23 cellular contexts compared by ENCODE assay signal in the genomic region with DNA sequence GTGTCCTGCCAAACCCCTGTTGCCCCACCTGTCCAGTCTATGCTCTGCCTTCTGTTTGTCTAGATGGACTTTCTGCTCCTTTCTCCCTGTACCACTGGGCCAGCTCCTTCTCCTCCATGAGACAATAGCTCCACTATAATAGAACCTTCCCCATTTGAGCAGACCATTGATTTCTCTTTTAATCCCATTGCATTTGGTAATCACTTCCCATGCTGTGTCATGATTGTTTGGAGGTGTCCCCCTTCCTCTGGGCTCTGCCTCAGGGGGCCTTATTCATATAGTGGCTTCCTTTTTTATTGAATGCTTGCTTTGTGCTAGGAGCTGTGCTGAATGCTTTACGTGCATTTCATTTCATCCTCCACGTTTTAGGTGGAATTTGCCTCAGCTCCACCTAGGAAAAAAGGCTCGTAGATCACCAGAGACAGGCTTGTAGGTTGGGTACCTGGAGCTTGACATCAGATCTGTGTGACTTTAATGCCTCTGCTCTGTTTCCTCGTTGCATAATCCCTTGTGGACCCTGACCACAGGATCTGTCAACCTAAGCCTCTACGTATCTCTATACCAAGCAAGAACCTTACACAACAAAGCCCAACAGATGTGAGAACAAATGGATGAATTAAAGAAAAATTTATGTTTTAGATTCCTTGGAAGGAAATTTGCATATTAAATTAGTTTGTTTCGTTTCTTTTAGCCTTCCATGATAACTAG.
"Had no signal": no experiment of that assay in that cellular context is flagged by ENCODE, and none has a peak within 500 bp of the region (broad histone marks: within the 10 kb centered on the region; RNA-seq: fewer than 3 reads in every experiment).

No MANE protein-coding gene starts in this region.

- H3K27ac ChIP-seq: hepatocyte, right lobe of liver, skin epidermis, vagina had no signal

- H3K27me3 ChIP-seq: hepatocyte, right lobe of liver, vagina had no signal

- H3K9me3 ChIP-seq: mucosa of descending colon, right lobe of liver, vagina had no signal

- H3K4me3 ChIP-seq: hepatocyte, mucosa of descending colon, right lobe of liver, skin epidermis, vagina had no signal

- H3K36me3 ChIP-seq: vagina had no signal

- ATAC-seq: activated T-cell treated with anti-CD3 and anti-CD28 coated beads, Interleukin-2, amount 50 U/mL, for 4 hours; esophagus mucosa; mucosa of descending colon; stimulated activated effector memory CD8-positive, alpha-beta T cell treated with anti-CD3 and anti-CD28 coated beads, Interleukin-12 subunit alpha, Interleukin-12 subunit beta, amount 100 ng/mL, for 72 hours had no signal

- DNase-seq: activated CD4-positive, alpha-beta T cell treated with anti-CD3 and anti-CD28 coated beads for 4 hours; activated CD4-positive, alpha-beta T cell treated with anti-CD3 and anti-CD28 coated beads, Interleukin-2, amount 50 U/mL, for 48 hours; activated CD4-positive, CD25-positive, alpha-beta regulatory T cell; activated CD8-positive, alpha-beta memory T cell treated with anti-CD3 and anti-CD28 coated beads, Interleukin-2, amount 50 U/mL, for 48 hours; activated naive CD4-positive, alpha-beta T cell treated with Interleukin-2 at 50 U/mL for 16 hours; activated naive CD8-positive, alpha-beta T cell treated with anti-CD3 and anti-CD28 coated beads for 36 hours; activated T-cell treated with anti-CD3 and anti-CD28 coated beads, Interleukin-2, amount 50 U/mL, for 4 hours; central memory CD4-positive, alpha-beta T cell; dermis blood vessel endothelial cell; effector CD8-positive, alpha-beta T cell; foreskin melanocyte; mesenchymal stem cell; mucosa of descending colon; nephron progenitor cell; occipital lobe; right lobe of liver; stimulated activated CD4-positive, alpha-beta T cell treated with anti-CD3 and anti-CD28 coated beads, Interleukin-2, amount 100 ng/mL, for 24 hours; T1000 had no signal
